ENCODE assay signal across 15 cellular contexts in the genomic region with DNA sequence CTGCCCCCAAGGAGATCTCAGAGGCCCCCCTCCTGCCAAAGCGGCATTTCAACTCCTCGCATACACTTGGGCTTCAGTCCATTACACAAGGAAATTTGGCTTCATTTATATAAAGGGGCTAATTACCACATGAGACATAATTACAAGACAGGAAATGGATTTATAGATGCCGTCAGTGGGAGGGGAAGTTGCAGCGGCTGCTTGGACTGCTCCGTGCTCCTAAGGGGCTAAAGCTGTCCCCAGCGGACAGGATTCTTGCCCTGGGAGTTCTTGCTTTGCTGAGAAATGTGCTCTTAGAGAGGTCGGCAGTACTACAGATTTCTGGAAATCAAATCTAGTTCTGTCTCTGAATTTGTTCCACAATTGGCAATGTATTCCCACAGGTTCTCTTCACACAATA. TPM values are rescaled to one million over a fixed set of nuclear protein-coding genes. Genes with fewer than 3 reads are reported as not detected.
DNase-seq lines count a peak whose midpoint lies in the region; TF ChIP-seq lines count a peak whose summit lies in the region.
"Had no signal": no experiment of that assay in that cellular context is flagged by ENCODE, and none has a peak within 500 bp of the region (broad histone marks: within the 10 kb centered on the region; RNA-seq: fewer than 3 reads in every experiment).

No MANE protein-coding gene starts in this region.

- H3K27me3 ChIP-seq in BLaER1: no peaks in the 10 kb centered on the region
- H3K27me3 ChIP-seq in right atrium auricular region: no peaks in the 10 kb centered on the region
- no peaks in the 10 kb centered on the region for H3K27me3 ChIP-seq in testis

- H3K27ac ChIP-seq in BLaER1: no peak overlapping the region
- H3K27ac ChIP-seq in right atrium auricular region: peak overlapping the region; percentile 47 to 48
- H3K27ac ChIP-seq in testis: peak overlapping the region in 1 of 2 donors; percentile 10
- H3K27ac ChIP-seq: SK-N-MC, VCaP had no signal

- intact Hi-C loops in testis (cut with DNase I; ENCODE audit: low total_unique reads): no loop called here

- in situ Hi-C loops in KBM-7 (cut with MboI; ENCODE audit: low pct_unique_long_range_greater_than_20kb, low sequenced_read_pairs): no loop called here

- H3K9ac ChIP-seq in BLaER1: no peak overlapping the region

- H4K20me1 ChIP-seq in BLaER1: no peaks in the 10 kb centered on the region

- H3K9me3 ChIP-seq in BLaER1: no peaks in the 10 kb centered on the region
- no peaks in the 10 kb centered on the region for H3K9me3 ChIP-seq in right atrium auricular region
- no peaks in the 10 kb centered on the region for H3K9me3 ChIP-seq in testis

- peaks cover 12% of the 10 kb centered on the region for H3K4me1 ChIP-seq in BLaER1
- peaks cover 0 to 20% of the 10 kb centered on the region in 2 donors for H3K4me1 ChIP-seq in right atrium auricular region
- H3K4me1 ChIP-seq in testis: peaks cover 8% of the 10 kb centered on the region

- no peak overlapping the region for H3K4me3 ChIP-seq in BLaER1
- no peak overlapping the region for H3K4me3 ChIP-seq in right atrium auricular region
- no peak overlapping the region for H3K4me3 ChIP-seq in testis
- H3K4me3 ChIP-seq: SK-N-MC had no signal

- DNase-seq in KBM-7: peak; percentile 73
- peak; percentile 54 for DNase-seq in UCSD-AML1 (lab: John Stamatoyannopoulos, UW; ENCODE audit: unreplicated experiment)
- DNase-seq in right atrium auricular region (ENCODE audit: low spot score): no peak
- DNase-seq in iPS-NIHi11 (ENCODE audit: low spot score): no peak
- no peak for DNase-seq in testis
- no peak for DNase-seq in epidermal melanocyte (ENCODE audit: insufficient read length, low spot score)
- DNase-seq in cortex of kidney (lab: John Stamatoyannopoulos, UW): no peak
- DNase-seq: activated CD8-positive, alpha-beta memory T cell treated with anti-CD3 and anti-CD28 coated beads for 24 hours; activated naive CD4-positive, alpha-beta T cell treated with Interleukin-2 at 50 U/mL for 16 hours; effector CD4-positive, alpha-beta T cell; nucleus accumbens; stimulated activated CD4-positive, alpha-beta T cell treated with anti-CD3 and anti-CD28 coated beads, Interleukin-12 subunit alpha, Interleukin-12 subunit beta, amount 100 ng/mL, for 4 hours had no signal

- 20 to 25% methylated on average over 7 of the region's 7 CpGs for WGBS in testis, 2 donors

- TF ChIP-seq CTCF in right atrium auricular region (IDR thresholded peaks at IDR 0.05): no peak
- no peak for TF ChIP-seq CTCF in testis (IDR thresholded peaks at IDR 0.05)

- TF ChIP-seq POLR2A in testis (IDR thresholded peaks at IDR 0.05): no peak

- peak overlapping the region; percentile 38 for H3K4me2 ChIP-seq in BLaER1

- H3K36me3 ChIP-seq in BLaER1: no peaks in the 10 kb centered on the region
- H3K36me3 ChIP-seq in right atrium auricular region: no peaks in the 10 kb centered on the region
- no peaks in the 10 kb centered on the region for H3K36me3 ChIP-seq in testis (ENCODE audit: low read depth, missing control alignments)

RNA-seq across cellular contexts. Expression of a gene that starts 57.2 kb away (rescaled TPM):
- total RNA-seq in right atrium auricular region: 10 to 100 TPM; 17.9 to 19.4 TPM
- total RNA-seq in testis: 10 to 100 TPM; 47.0 to 54.4 TPM
- 40.8 TPM for polyA plus RNA-seq in testis (ENCODE audit: insufficient read depth, low read depth, low replicate concordance)

Comparison
In these comparisons a context has a peak if more than half of its experiments do, and no peak if none do; other contexts are left out.
1. DNase-seq: peak in KBM-7 (single experiment) and UCSD-AML1 (single experiment); none in right atrium auricular region (single experiment), iPS-NIHi11 (single experiment), testis (single experiment), epidermal melanocyte (single experiment) and cortex of kidney (single experiment).